In genomic region chr1:204356997-204357396, GRCh38 we compare ENCODE assay signal across 26 cellular contexts. TPM values are rescaled to one million over a fixed set of nuclear protein-coding genes. Genes with fewer than 3 reads are reported as not detected.
DNase-seq lines count a peak whose midpoint lies in the region; FAIRE-seq and TF ChIP-seq lines count a peak whose summit lies in the region.
"Had no signal": no experiment of that assay in that cellular context is flagged by ENCODE, and none has a peak within 500 bp of the region (broad histone marks: within the 10 kb centered on the region; RNA-seq: fewer than 3 reads in every experiment).

No MANE protein-coding gene starts in this region.

- H3K27ac ChIP-seq in mesenchymal stem cell (ENCODE audit: low read length, poor library complexity, severe bottlenecking) = no peak overlapping the region
- H3K27ac ChIP-seq in small intestine (ENCODE audit: low read depth in 1 of 2, low read length in 1 of 2) = no peak overlapping the region
- H3K27ac ChIP-seq: brain microvascular endothelial cell, epithelial cell of prostate, pancreas had no signal

- H2AFZ ChIP-seq in mesenchymal stem cell (ENCODE audit: low read depth, low read length) = no peak overlapping the region

- H3K4me3 ChIP-seq in choroid plexus epithelial cell (ENCODE audit: low read depth, low read length) (no peak overlapping the region), mesenchymal stem cell (ENCODE audit: insufficient read depth in 1 of 2, low read depth in 1 of 2, low read length in 2 of 2) (peak overlapping the region in 1 of 2 experiments; percentile 40), small intestine (ENCODE audit: low read depth in 1 of 2, low read length in 2 of 2) (no peak overlapping the region)
- H3K4me3 ChIP-seq: adrenal gland, HAP-1, pancreas had no signal

- H4K8ac ChIP-seq in mesenchymal stem cell (ENCODE audit: low read length) = no peak overlapping the region

- no peak overlapping the region for H3K4me2 ChIP-seq in mesenchymal stem cell (ENCODE audit: low read length, poor library complexity, severe bottlenecking)

- H3K4me1 ChIP-seq in mesenchymal stem cell (ENCODE audit: control insufficient read depth, insufficient read depth, low read depth, low read length) (peaks cover 6% of the 10 kb centered on the region), small intestine (ENCODE audit: control insufficient read depth in 2 of 2, insufficient read depth in 1 of 2, low read depth in 1 of 2, low read length in 1 of 2) (no peaks in the 10 kb centered on the region)
- H3K4me1 ChIP-seq: adrenal gland, HAP-1, pancreas had no signal

- no peak overlapping the region for H2BK120ac ChIP-seq in mesenchymal stem cell (ENCODE audit: low read depth, low read length)

- no peak overlapping the region for H3K4ac ChIP-seq in mesenchymal stem cell (ENCODE audit: low read depth in 1 of 2, low read length in 2 of 2)

- H3K18ac ChIP-seq in mesenchymal stem cell (ENCODE audit: low read depth in 1 of 2, low read length in 2 of 2) = peak overlapping the region in 1 of 2 experiments; percentile 38

- TF ChIP-seq CTCF in choroid plexus epithelial cell (conservative IDR thresholded peaks at IDR 0.05; ENCODE audit: low read depth, low read length) = no peak

- DNase-seq in AG08396 (ENCODE audit: low spot score) = peak; percentile 27
- peak; percentile 15 for DNase-seq in G401 (ENCODE audit: low spot score)
- DNase-seq in choroid plexus epithelial cell (ENCODE audit: low read depth) = peak; percentile 23
- DNase-seq in mesenchymal stem cell = no peak
- DNase-seq in MV-4-11 (lab: John Stamatoyannopoulos, UW) = no peak
- no peak for DNase-seq in activated T-cell treated with anti-CD3 and anti-CD28 coated beads for 4 hours
- DNase-seq in small intestine = no peak
- no peak for DNase-seq in cerebellum (ENCODE audit: low spot score)
- DNase-seq: activated CD4-positive, alpha-beta memory T cell treated with anti-CD3 and anti-CD28 coated beads, Interleukin-2, amount 10 ng/mL, durations not matched to agents 7 days and 5 days; activated CD4-positive, alpha-beta T cell treated with anti-CD3 and anti-CD28 coated beads for 1 hour; activated CD8-positive, alpha-beta memory T cell treated with anti-CD3 and anti-CD28 coated beads, Interleukin-2, amount 50 U/mL, for 48 hours; activated naive CD4-positive, alpha-beta T cell treated with anti-CD3 and anti-CD28 coated beads for 36 hours; brain microvascular endothelial cell; DMS153; effector CD8-positive, alpha-beta T cell; natural killer cell; NCI-H146; NCI-H345; pancreas; SHP77; stimulated activated CD4-positive, alpha-beta T cell treated with anti-CD3 and anti-CD28 coated beads, Interleukin-15, amount 100 ng/mL, for 24 hours had no signal

- no peak for FAIRE-seq in small intestine (lab: Jason Lieb, UNC)
- FAIRE-seq: colon, keratinocyte, pancreas had no signal

- no peaks in the 10 kb centered on the region for H3K9me3 ChIP-seq in mesenchymal stem cell (ENCODE audit: control insufficient read depth, low read length)
- no peaks in the 10 kb centered on the region for H3K9me3 ChIP-seq in small intestine (ENCODE audit: control insufficient read depth, low read depth)
- H3K9me3 ChIP-seq: adrenal gland, HAP-1, pancreas had no signal

- no peak overlapping the region for H3K23ac ChIP-seq in mesenchymal stem cell (ENCODE audit: low read length in 2 of 2)

- 69% methylated on average over 3 of the region's 4 CpGs for WGBS in mesenchymal stem cell
- WGBS in small intestine, 3 donors = 72 to 77% (median 75%) methylated on average over 4 of the region's 4 CpGs

- H3K79me1 ChIP-seq in mesenchymal stem cell (replicated peaks; ENCODE audit: low read length, poor library complexity, severe bottlenecking) = no peaks in the 10 kb centered on the region

- in situ Hi-C loops in G401 (cut with HindIII; ENCODE audit: low sequenced_read_pairs) = no loop called here

- no peak overlapping the region for H3K14ac ChIP-seq in mesenchymal stem cell (ENCODE audit: low read length in 2 of 2)

- H2BK15ac ChIP-seq in mesenchymal stem cell (ENCODE audit: low read depth, poor library complexity, severe bottlenecking) = no peak overlapping the region

- no peak overlapping the region for H2AK5ac ChIP-seq in mesenchymal stem cell (ENCODE audit: low read length, severe bottlenecking)

- H3K27me3 ChIP-seq in mesenchymal stem cell (ENCODE audit: control insufficient read depth in 1 of 2, insufficient read depth in 1 of 2, low read length in 2 of 2) (peaks cover 49 to 63% of the 10 kb centered on the region in 2 experiments), small intestine (ENCODE audit: control insufficient read depth in 2 of 2, insufficient read depth in 2 of 2, low read length in 2 of 2) (no peaks in the 10 kb centered on the region)
- H3K27me3 ChIP-seq: adrenal gland, pancreas had no signal

- no peak overlapping the region for H4K91ac ChIP-seq in mesenchymal stem cell (ENCODE audit: low read length)

- no peak overlapping the region for H2BK12ac ChIP-seq in mesenchymal stem cell (ENCODE audit: low read length in 2 of 2)

- H3K36me3 ChIP-seq in mesenchymal stem cell (ENCODE audit: control insufficient read depth in 1 of 2, insufficient read depth in 2 of 2, low read depth in 1 of 2, low read length in 2 of 2) (no peaks in the 10 kb centered on the region), small intestine (ENCODE audit: control insufficient read depth in 2 of 2, insufficient read depth in 2 of 2, low read length in 2 of 2) (no peaks in the 10 kb centered on the region)
- H3K36me3 ChIP-seq: adrenal gland, brain microvascular endothelial cell, HAP-1, pancreas had no signal

- H3K9ac ChIP-seq in mesenchymal stem cell (ENCODE audit: low read length) = peak overlapping the region; percentile 35

- no peak overlapping the region for H2BK5ac ChIP-seq in mesenchymal stem cell (ENCODE audit: low read depth, low read length, poor library complexity, severe bottlenecking)

RNA-seq across cellular contexts. Expression of gene PLEKHA6, which starts 2.7 kb away (rescaled TPM):
- total RNA-seq in G401 (2014; rRNA removed; shearing (Covaris generic)) = not detected in 2 replicates
- polyA plus RNA-seq in mesenchymal stem cell (2013, experiment 1 of 2) = 4.0 TPM
- polyA plus RNA-seq in mesenchymal stem cell (2013, experiment 2 of 2) = 4.8 TPM
- 10 to 100 TPM; 27.4 to 39.8 (median 36.7) TPM for polyA plus RNA-seq in small intestine
- 13.6 TPM for total RNA-seq in cerebellum
- total RNA-seq: activated CD4-positive, alpha-beta memory T cell treated with anti-CD3 and anti-CD28 coated beads, Interleukin-2, amount 10 ng/mL, durations not matched to agents 7 days and 5 days had no signal

RNA-seq across cellular contexts. Expression of gene PPP1R15B, which starts 54.6 kb away (rescaled TPM):
- 16.4 and 30.7 TPM in 2 replicates for total RNA-seq in G401 (2014; rRNA removed; shearing (Covaris generic))
- polyA plus RNA-seq in mesenchymal stem cell (2013, experiment 1 of 2) = 19.9 TPM
- 19.0 TPM for polyA plus RNA-seq in mesenchymal stem cell (2013, experiment 2 of 2)
- 10 to 100 TPM in 1 of 3 donors, 1 to 10 TPM in 2; 9.4 to 25.6 (median 9.7) TPM for polyA plus RNA-seq in small intestine
- total RNA-seq in cerebellum = 29.7 TPM

Comparison
In these comparisons a context has a peak if more than half of its experiments do, and no peak if none do; other contexts are left out.
1. DNase-seq: peak in AG08396 (single experiment), G401 (single experiment) and choroid plexus epithelial cell (single experiment); none in mesenchymal stem cell (single experiment), MV-4-11 (single experiment), activated T-cell treated with anti-CD3 and anti-CD28 coated beads for 4 hours (single experiment), small intestine (single experiment) and cerebellum (single experiment).
2. RNA of gene PLEKHA6, which starts 2.7 kb away (total RNA-seq): 13.6 TPM in cerebellum (single experiment); not detected in G401; every median in the first group is over 10 times any median in the second.